Comparison of ENCODE assay signal across 9 cellular contexts in genomic region chr4:41360214-41360910, GRCh38.
DNase-seq lines count a peak whose midpoint lies in the region; TF ChIP-seq lines count a peak whose summit lies in the region.
"Had no signal": no experiment of that assay in that cellular context is flagged by ENCODE, and none has a peak within 500 bp of the region (broad histone marks: within the 10 kb centered on the region; RNA-seq: fewer than 3 reads in every experiment).

No MANE protein-coding gene starts in this region.

- H3K4me1 Mint-ChIP-seq in CD8-positive, alpha-beta memory T cell, result no peaks in the 10 kb centered on the region
- H3K4me1 Mint-ChIP-seq: IgD-negative memory B cell had no signal

- H3K36me3 Mint-ChIP-seq in CD8-positive, alpha-beta memory T cell, result no peaks in the 10 kb centered on the region

- H3K36me3 ChIP-seq in CD8-positive, alpha-beta memory T cell (ENCODE audit: insufficient read depth, low read length), result no peaks in the 10 kb centered on the region

- TF ChIP-seq CTCF in fibroblast of mammary gland (conservative IDR thresholded peaks at IDR 0.05; ENCODE audit: control insufficient read depth, insufficient read depth, low read depth, low read length), result no peak

- DNase-seq in D341Med (ENCODE audit: low spot score), result peak; percentile 96
- peak; percentile 52 for DNase-seq in HuH-7.5 (ENCODE audit: low spot score)
- peak; percentile 61 for DNase-seq in SK-MEL-5 (ENCODE audit: low read depth, low spot score)
- DNase-seq in fibroblast of mammary gland (ENCODE audit: low read depth), result peak; percentile 7
- peak; percentile 85 for DNase-seq in myocyte (ENCODE audit: low read depth)
- no peak for DNase-seq in NK-92 (lab: John Stamatoyannopoulos, UW; ENCODE audit: unreplicated experiment)
- no peak for DNase-seq in KG1 (lab: John Stamatoyannopoulos, UW)
- no peak for DNase-seq in CD8-positive, alpha-beta memory T cell

- H3K4me1 ChIP-seq in CD8-positive, alpha-beta memory T cell (ENCODE audit: insufficient read depth, low read length), result no peaks in the 10 kb centered on the region

- H3K27me3 ChIP-seq in CD8-positive, alpha-beta memory T cell (ENCODE audit: insufficient read depth, low read length, poor library complexity, severe bottlenecking), result no peaks in the 10 kb centered on the region

- peaks cover 19 to 42% of the 10 kb centered on the region in 2 donors for H3K27me3 Mint-ChIP-seq in CD8-positive, alpha-beta memory T cell

- in situ Hi-C loops in SK-MEL-5 (cut with HindIII; ENCODE audit: low pct_unique_long_range_greater_than_20kb, low sequenced_read_pairs), result no loop called here

- no peak overlapping the region for H3K27ac Mint-ChIP-seq in CD8-positive, alpha-beta memory T cell
- H3K27ac Mint-ChIP-seq: IgD-negative memory B cell had no signal

- CTCF ChIA-PET in CD8-positive, alpha-beta memory T cell (lab: Charles Lee), result no interaction called here

- H3K27ac ChIP-seq in CD8-positive, alpha-beta memory T cell (ENCODE audit: low read depth, low read length), result no peak overlapping the region

- no peak overlapping the region for H3K4me3 Mint-ChIP-seq in CD8-positive, alpha-beta memory T cell

- POLR2A ChIA-PET in CD8-positive, alpha-beta memory T cell (lab: Charles Lee), result no interaction called here

- H3K4me3 ChIP-seq in fibroblast of mammary gland (ENCODE audit: control insufficient read depth, low read depth, low read length), result peak overlapping the region; percentile 40
- H3K4me3 ChIP-seq in CD8-positive, alpha-beta memory T cell (ENCODE audit: low read length), result no peak overlapping the region

- H3K9me3 Mint-ChIP-seq in CD8-positive, alpha-beta memory T cell, result peaks cover 0 to 15% (median 3%) of the 10 kb centered on the region in 5 donors

- no peaks in the 10 kb centered on the region for H3K9me3 ChIP-seq in CD8-positive, alpha-beta memory T cell (ENCODE audit: low read length)

Comparison
In these comparisons a context has a peak if more than half of its experiments do, and no peak if none do; other contexts are left out.
1. DNase-seq: peak in D341Med (single experiment), HuH-7.5 (single experiment), SK-MEL-5 (single experiment), fibroblast of mammary gland (single experiment) and myocyte (single experiment); none in NK-92 (single experiment), KG1 (single experiment) and CD8-positive, alpha-beta memory T cell (0 of 5).